1 cellular context compared by ENCODE assay signal in the genomic region with DNA sequence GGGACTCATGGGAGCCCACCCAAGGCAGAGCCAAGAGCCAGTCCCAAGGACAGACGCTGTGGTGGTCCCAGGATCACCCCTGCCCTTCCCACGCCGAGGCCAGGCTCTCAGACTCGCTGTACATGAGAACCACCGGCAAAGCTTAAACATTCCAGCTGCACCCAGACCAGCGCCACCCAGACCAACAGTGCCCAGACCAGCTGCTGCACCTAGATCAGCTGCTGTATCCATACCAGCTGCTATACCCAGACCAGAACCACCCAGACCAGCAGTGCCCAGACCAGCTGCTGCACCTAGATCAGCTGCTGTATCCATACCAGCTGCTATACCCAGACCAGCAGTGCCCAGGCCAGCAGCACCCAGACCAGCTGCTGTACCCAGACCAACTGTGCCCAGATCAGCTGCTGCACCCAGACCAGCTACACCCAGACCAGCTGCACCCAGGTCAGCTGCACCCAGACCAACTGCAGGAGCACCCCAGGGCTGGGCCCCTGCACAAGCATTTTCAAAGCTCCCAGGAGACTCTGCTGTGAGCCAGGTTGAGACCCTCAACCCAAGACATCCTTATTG.
TF ChIP-seq lines count a peak whose summit lies in the region.

No MANE protein-coding gene starts in this region.

TF ChIP-seq in A549, 52 proteins besides CTCF, POLR2A, EP300 and RAD21 (continued from another document):
- TF ChIP-seq, protein P1, sequence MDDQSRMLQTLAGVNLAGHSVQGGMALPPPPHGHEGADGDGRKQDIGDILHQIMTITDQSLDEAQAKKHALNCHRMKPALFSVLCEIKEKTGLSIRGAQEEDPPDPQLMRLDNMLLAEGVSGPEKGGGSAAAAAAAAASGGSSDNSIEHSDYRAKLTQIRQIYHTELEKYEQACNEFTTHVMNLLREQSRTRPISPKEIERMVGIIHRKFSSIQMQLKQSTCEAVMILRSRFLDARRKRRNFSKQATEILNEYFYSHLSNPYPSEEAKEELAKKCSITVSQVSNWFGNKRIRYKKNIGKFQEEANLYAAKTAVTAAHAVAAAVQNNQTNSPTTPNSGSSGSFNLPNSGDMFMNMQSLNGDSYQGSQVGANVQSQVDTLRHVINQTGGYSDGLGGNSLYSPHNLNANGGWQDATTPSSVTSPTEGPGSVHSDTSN (IDR thresholded peaks at IDR 0.05) = no peak
- TF ChIP-seq MAZ (IDR thresholded peaks at IDR 0.05; ENCODE audit: borderline replicate concordance, low read depth, low read length) (no peak), RFX5 (IDR thresholded peaks at IDR 0.05) (no peak), CBX8 (IDR thresholded peaks at IDR 0.05) (no peak), ZFP36 (IDR thresholded peaks at IDR 0.05; ENCODE audit: borderline replicate concordance, partially characterized antibody) (no peak)
TF ChIP-seq in A549: peak in this region for 0.
